8 cellular contexts compared by ENCODE assay signal in genomic region chr9:14203366-14204056, GRCh38.
DNase-seq lines count a peak whose midpoint lies in the region; ATAC-seq and TF ChIP-seq lines count a peak whose summit lies in the region.

No MANE protein-coding gene starts in this region.

- H3K36me3 ChIP-seq in lower lobe of right lung (no peaks in the 10 kb centered on the region), suprapubic skin (no peaks in the 10 kb centered on the region)

- TF ChIP-seq EP300 in suprapubic skin (IDR thresholded peaks at IDR 0.05) = no peak

- ATAC-seq in lower lobe of right lung (peak; percentile 30 to 70), GM18870 (IDR thresholded peaks at IDR 0.05; ENCODE audit: unreplicated experiment) (no peak)

- TF ChIP-seq CTCF in dorsolateral prefrontal cortex (IDR thresholded peaks at IDR 0.05 in 54 of 56, conservative IDR thresholded peaks at IDR 0.05 in 2 of 56; ENCODE audit: low read depth in 1 of 56, partially characterized antibody in 56 of 56) (peak in 6 of 56 donors; percentile 6 to 25 (median 18)), lower lobe of right lung (IDR thresholded peaks at IDR 0.05) (no peak), suprapubic skin (IDR thresholded peaks at IDR 0.05) (no peak)

- H3K9me3 ChIP-seq in lower lobe of right lung (no peaks in the 10 kb centered on the region), suprapubic skin (no peaks in the 10 kb centered on the region)

- peak overlapping the region in 52 of 59 donors; percentile 1 to 86 (median 58) for H3K27ac ChIP-seq in dorsolateral prefrontal cortex
- peak overlapping the region; percentile 64 for H3K27ac ChIP-seq in lower lobe of right lung
- H3K27ac ChIP-seq in suprapubic skin = peak overlapping the region; percentile 84

- intact Hi-C loops in dorsolateral prefrontal cortex (cut with DNase I) = loop anchor here (5.0 kb wide), 2 partner anchors 99 to 104 kb away; no protein-coding TSS in a partner anchor
- intact Hi-C loops in lower lobe of right lung (cut with DNase I) = no loop called here

- no peak for TF ChIP-seq POLR2A in suprapubic skin (IDR thresholded peaks at IDR 0.05)

- H3K4me1 ChIP-seq in lower lobe of right lung = peaks cover 31% of the 10 kb centered on the region
- peaks cover 34% of the 10 kb centered on the region for H3K4me1 ChIP-seq in suprapubic skin

- DNase-seq in NCI-H1694 (lab: John Stamatoyannopoulos, UW) (peak; percentile 16), dorsolateral prefrontal cortex (peak; percentile 31 to 82 (median 58)), lower lobe of right lung (no peak), suprapubic skin (ENCODE audit: low spot score in 2 of 2) (no peak), GM19238 (ENCODE audit: insufficient read length, low spot score) (no peak), NCI-H146 (lab: John Stamatoyannopoulos, UW) (no peak), GDM1 (lab: John Stamatoyannopoulos, UW) (no peak)

- H3K27me3 ChIP-seq in dorsolateral prefrontal cortex (no peaks in the 10 kb centered on the region), lower lobe of right lung (ENCODE audit: low read depth) (no peaks in the 10 kb centered on the region), suprapubic skin (no peaks in the 10 kb centered on the region)

- H3K4me3 ChIP-seq in dorsolateral prefrontal cortex (peak overlapping the region in 52 of 59 donors; percentile 0 to 59 (median 36)), lower lobe of right lung (peak overlapping the region; percentile 10), suprapubic skin (peak overlapping the region; percentile 24)

- 10% methylated on average over 12 of the region's 12 CpGs for WGBS in suprapubic skin

Comparison
In these comparisons a context has a peak if more than half of its experiments do, and no peak if none do; other contexts are left out.
1. DNase-seq: peak in NCI-H1694 (single experiment) and dorsolateral prefrontal cortex (10 of 10); none in lower lobe of right lung (single experiment), suprapubic skin (0 of 2), GM19238 (single experiment), NCI-H146 (single experiment) and GDM1 (single experiment).
2. Peak in every context shown above with its lines, with median percentiles within 50 percentile points of each other: H3K27ac ChIP-seq and H3K4me3 ChIP-seq.